8 cellular contexts compared by ENCODE assay signal in genomic region chr16:4734063-4734729, GRCh38. TPM values are rescaled to one million over a fixed set of nuclear protein-coding genes. Genes with fewer than 3 reads are reported as not detected.
DNase-seq lines count a peak whose midpoint lies in the region; ATAC-seq, FAIRE-seq and TF ChIP-seq lines count a peak whose summit lies in the region.

Gene ANKS3 (minus strand): TSS chr16:4734271. CDS start chr16:4730149, 4,122 bp downstream.
Gene DNAAF8 (plus strand): TSS chr16:4734537. CDS start chr16:4736515, 1,978 bp downstream.

- H2AFZ ChIP-seq in smooth muscle cell (ENCODE audit: low read depth), result peak within 1 kb of the TSS; percentile 83

- H3K79me2 ChIP-seq in smooth muscle cell (ENCODE audit: low read depth), result peaks cover 8% of the 10 kb centered on the region

- in situ Hi-C loops in ACHN (cut with HindIII; ENCODE audit: low pct_ligation_motif_present, low pct_unique_long_range_greater_than_20kb, low sequenced_read_pairs), result no loop called here

- H3K4me2 ChIP-seq in smooth muscle cell, result peak within 1 kb of the TSS; percentile 87

- H3K9ac ChIP-seq in smooth muscle cell (ENCODE audit: low read depth), result peak within 1 kb of the TSS; percentile 80

- no peak for FAIRE-seq in bronchial epithelial cell (lab: Jason Lieb, UNC)

- TF ChIP-seq CTCF in WERI-Rb-1 (IDR thresholded peaks at IDR 0.05; ENCODE audit: low read depth, low read length) (no peak), bronchial epithelial cell (IDR thresholded peaks at IDR 0.05; ENCODE audit: insufficient read depth, low read length, severe bottlenecking) (no peak), smooth muscle cell (IDR thresholded peaks at IDR 0.05; ENCODE audit: borderline replicate concordance, insufficient read depth, poor library complexity, severe bottlenecking) (no peak)

- peaks cover 3% of the 10 kb centered on the region for H3F3A ChIP-seq in smooth muscle cell (ENCODE audit: low read depth)

- DNase-seq in ACHN, result peak; percentile 99
- DNase-seq in NCI-H2171 treated with DMSO at 0.1 percent for 48 hours (lab: John Stamatoyannopoulos, UW), result peak; percentile 90
- DNase-seq in WERI-Rb-1, result peak; percentile 97
- DNase-seq in bronchial epithelial cell (ENCODE audit: low read depth), result peak; percentile 91
- peak; percentile 99 for DNase-seq in iPS-NIHi7 (ENCODE audit: extremely low spot score)
- peak; percentile 77 for DNase-seq in smooth muscle cell (lab: John Stamatoyannopoulos, UW; ENCODE audit: unreplicated experiment)

- H4K20me1 ChIP-seq in smooth muscle cell (ENCODE audit: low read depth), result no peaks in the 10 kb centered on the region

- peak; percentile 77 for ATAC-seq in GM18867 (IDR thresholded peaks at IDR 0.05; ENCODE audit: unreplicated experiment)
- ATAC-seq in HG03097 (IDR thresholded peaks at IDR 0.05; ENCODE audit: low FRiP score, unreplicated experiment), result peak; percentile 75

- 2% methylated on average over 49 of the region's 70 CpGs for WGBS in smooth muscle cell (ENCODE audit: low lambda C conversion rate)

- peak within 1 kb of the TSS; percentile 80 for H3K27ac ChIP-seq in WERI-Rb-1
- H3K27ac ChIP-seq in smooth muscle cell (ENCODE audit: low read depth), result peak within 1 kb of the TSS; percentile 83

- no peaks in the 10 kb centered on the region for H3K27me3 ChIP-seq in WERI-Rb-1 (ENCODE audit: insufficient read depth, low read depth, severe bottlenecking)
- no peaks in the 10 kb centered on the region for H3K27me3 ChIP-seq in bronchial epithelial cell (ENCODE audit: control insufficient read depth, insufficient read depth, low read length)
- no peaks in the 10 kb centered on the region for H3K27me3 ChIP-seq in smooth muscle cell (ENCODE audit: low read depth)

- no peaks in the 10 kb centered on the region for H3K9me3 ChIP-seq in WERI-Rb-1 (ENCODE audit: severe bottlenecking)
- no peaks in the 10 kb centered on the region for H3K9me3 ChIP-seq in smooth muscle cell (replicated peaks; ENCODE audit: low read depth)

- H3K4me1 ChIP-seq in smooth muscle cell (ENCODE audit: low read depth), result peaks cover 6% of the 10 kb centered on the region

- peaks cover 19% of the 10 kb centered on the region for H3K36me3 ChIP-seq in WERI-Rb-1
- H3K36me3 ChIP-seq in bronchial epithelial cell (ENCODE audit: control insufficient read depth, insufficient read depth, low read length), result peaks cover 3% of the 10 kb centered on the region
- no peaks in the 10 kb centered on the region for H3K36me3 ChIP-seq in smooth muscle cell (ENCODE audit: low read depth)

- H3K4me3 ChIP-seq in WERI-Rb-1 (ENCODE audit: low read depth, low read length), result peak within 1 kb of the TSS; percentile 96
- H3K4me3 ChIP-seq in bronchial epithelial cell (ENCODE audit: low read depth, low read length), result peak within 1 kb of the TSS; percentile 98
- H3K4me3 ChIP-seq in smooth muscle cell, result peak within 1 kb of the TSS; percentile 79

RNA-seq across cellular contexts. Expression of gene ANKS3, which starts in this region (rescaled TPM):
- total RNA-seq in bronchial epithelial cell, result 13.3 and 16.8 TPM in 2 replicates
- 6.3 and 15.6 TPM in 2 replicates for total RNA-seq in smooth muscle cell
- polyA plus RNA-seq in smooth muscle cell, result 15.3 and 22.5 TPM in 2 replicates

RNA-seq across cellular contexts. Expression of gene DNAAF8, which starts in this region (rescaled TPM):
- total RNA-seq in bronchial epithelial cell, result under 0.01 and 0.26 TPM in 2 replicates
- total RNA-seq in smooth muscle cell, result 0.22 TPM in 1 of 2 replicates, not detected in the other
- 1.1 and 2.9 TPM in 2 replicates for polyA plus RNA-seq in smooth muscle cell

Comparison
In these comparisons a context has a peak if more than half of its experiments do, and no peak if none do; other contexts are left out.
1. Peak in every context shown above with its lines: DNase-seq, ATAC-seq, H3K4me3 ChIP-seq and H3K27ac ChIP-seq.